Comparison of ENCODE assay signal across 9 cellular contexts in genomic region chr13:52848455-52849190, GRCh38. TPM values are rescaled to one million over a fixed set of nuclear protein-coding genes. Genes with fewer than 3 reads are reported as not detected.
DNase-seq lines count a peak whose midpoint lies in the region; ATAC-seq and TF ChIP-seq lines count a peak whose summit lies in the region.
"Had no signal": no experiment of that assay in that cellular context is flagged by ENCODE, and none has a peak within 500 bp of the region (broad histone marks: within the 10 kb centered on the region; RNA-seq: fewer than 3 reads in every experiment).

Gene PCDH8 (minus strand): TSS chr13:52848640. CDS start chr13:52848436, 204 bp downstream.

- ATAC-seq in HG02852 (IDR thresholded peaks at IDR 0.05; ENCODE audit: unreplicated experiment) (no peak), esophagus mucosa (no peak)

- H3K36me3 ChIP-seq in cardiac muscle cell (no peaks in the 10 kb centered on the region), iPS DF 6.9 (ENCODE audit: control insufficient read depth, insufficient read depth, low read length) (no peaks in the 10 kb centered on the region)

- H3K9me3 Mint-ChIP-seq in type B pancreatic cell: no peaks in the 10 kb centered on the region

- no peak within 1 kb of the TSS for H3K27ac Mint-ChIP-seq in type B pancreatic cell

- peaks cover 70% of the 10 kb centered on the region for H3K27me3 Mint-ChIP-seq in type B pancreatic cell

- no CpG with 5 or more reads among the region's 41 CpGs for WGBS in iPS DF 6.9 (ENCODE audit: insufficient coverage, insufficient read length)

- peaks cover 6% of the 10 kb centered on the region for H3K36me3 Mint-ChIP-seq in type B pancreatic cell

- H3K27ac ChIP-seq in cardiac muscle cell (no peak within 1 kb of the TSS), iPS DF 6.9 (ENCODE audit: low read length) (no peak within 1 kb of the TSS)

- peak within 1 kb of the TSS; percentile 94 for H3K4me3 Mint-ChIP-seq in type B pancreatic cell

- H3K4me1 ChIP-seq in cardiac muscle cell (ENCODE audit: low read depth) (peaks cover 9% of the 10 kb centered on the region), iPS DF 6.9 (ENCODE audit: control insufficient read depth, insufficient read depth, low read length) (peaks cover 11% of the 10 kb centered on the region)

- H3K9me3 ChIP-seq in cardiac muscle cell (ENCODE audit: low read depth): no peaks in the 10 kb centered on the region
- H3K9me3 ChIP-seq in iPS DF 6.9 (ENCODE audit: control insufficient read depth, insufficient read depth, low read length): no peaks in the 10 kb centered on the region

- peaks cover 61% of the 10 kb centered on the region for H3K27me3 ChIP-seq in cardiac muscle cell
- peaks cover 42% of the 10 kb centered on the region for H3K27me3 ChIP-seq in iPS DF 6.9 (ENCODE audit: control insufficient read depth, insufficient read depth, low read length)

- H3K4me3 ChIP-seq in cardiac muscle cell: peak within 1 kb of the TSS; percentile 31
- H3K4me3 ChIP-seq in iPS DF 6.9 (ENCODE audit: low read length): peak within 1 kb of the TSS; percentile 5; the same call in 1 of the 2 replicates

- peaks cover 20% of the 10 kb centered on the region for H3K4me1 Mint-ChIP-seq in type B pancreatic cell (ENCODE audit: unreplicated experiment)

- TF ChIP-seq CTCF in cardiac muscle cell (IDR thresholded peaks at IDR 0.05; ENCODE audit: low read depth, low read length): no peak
- no peak for TF ChIP-seq CTCF in type B pancreatic cell (conservative IDR thresholded peaks at IDR 0.05)

- intact Hi-C loops in cardiac septum (cut with DNase I): no loop called here

- in situ Hi-C loops in SK-MEL-5 (cut with HindIII; ENCODE audit: low pct_unique_long_range_greater_than_20kb, low sequenced_read_pairs): no loop called here

- peak; percentile 2 to 91 for DNase-seq in cardiac muscle cell (ENCODE audit: low read depth in 1 of 2, low spot score in 1 of 2)
- DNase-seq in cardiac septum (ENCODE audit: low spot score): no peak
- DNase-seq in SK-MEL-5 (ENCODE audit: low read depth, low spot score): peak; percentile 64
- DNase-seq in iPS DF 6.9 (ENCODE audit: low read depth, low spot score): no peak
- peak; percentile 79 for DNase-seq in type B pancreatic cell (ENCODE audit: extremely low spot score, unreplicated experiment)
- no peak for DNase-seq in SKM-1 (lab: John Stamatoyannopoulos, UW; ENCODE audit: unreplicated experiment)
- DNase-seq: T1000 had no signal

RNA-seq across cellular contexts. Expression of gene PCDH8, which starts in this region (rescaled TPM):
- total RNA-seq in cardiac muscle cell (0.42 and 0.74 TPM in 2 replicates), cardiac septum (not detected), type B pancreatic cell (ENCODE audit: low replicate concordance) (0.36 and 8.1 TPM in 2 replicates), esophagus mucosa (0.04 TPM)
- 0.07 and 0.84 TPM in 2 replicates for polyA plus RNA-seq in cardiac muscle cell
- total RNA-seq in SK-MEL-5 (2014; rRNA removed; shearing (Covaris generic)): 0.11 TPM in 1 of 2 replicates, not detected in the other
- 0.11 TPM in 1 of 2 replicates, not detected in the other for polyA plus RNA-seq in SK-MEL-5 (2015; cell fraction: cytosol; rRNA removed)
- polyA plus RNA-seq in SK-MEL-5 (2015; cell fraction: nucleus; rRNA removed): not detected in 2 replicates

Comparison
In these comparisons a context has a peak if more than half of its experiments do, and no peak if none do; other contexts are left out.
1. Peak in DNase-seq and H3K4me3 ChIP-seq in cardiac muscle cell; RNA of the gene not detected or under 1 TPM.
2. Peak in DNase-seq in SK-MEL-5; RNA of the gene not detected or under 1 TPM.